Comparison of ENCODE assay signal across 10 cellular contexts in genomic region chr16:56477096-56477878, GRCh38. TPM values are rescaled to one million over a fixed set of nuclear protein-coding genes. Genes with fewer than 3 reads are reported as not detected.
A peak's percentile ranks its signal among the peaks of the same experiment; 100 is the strongest.
DNase-seq lines count a peak whose midpoint lies in the region; ATAC-seq, FAIRE-seq and TF ChIP-seq lines count a peak whose summit lies in the region.
"Had no signal": no experiment of that assay in that cellular context is flagged by ENCODE, and none has a peak within 500 bp of the region (broad histone marks: within the 10 kb centered on the region; RNA-seq: fewer than 3 reads in every experiment).

No MANE protein-coding gene starts in this region.

- no peaks in the 10 kb centered on the region for H3K9me3 ChIP-seq in osteoblast (ENCODE audit: low read depth, low read length)

- no peak for FAIRE-seq in bronchial epithelial cell (lab: Jason Lieb, UNC)

- no peaks in the 10 kb centered on the region for H3K9me3 Mint-ChIP-seq in effector memory CD8-positive, alpha-beta T cell

- H3K4me2 ChIP-seq in osteoblast (ENCODE audit: insufficient read depth, low read length) = peak overlapping the region; percentile 1
- H3K4me2 ChIP-seq: KMS-11 had no signal

- H3K36me3 Mint-ChIP-seq in effector memory CD8-positive, alpha-beta T cell (ENCODE audit: insufficient read depth) = peaks cover 76% of the 10 kb centered on the region

- H3K27me3 ChIP-seq in bronchial epithelial cell (ENCODE audit: control insufficient read depth, insufficient read depth, low read length) (no peaks in the 10 kb centered on the region), osteoblast (ENCODE audit: insufficient read depth, low read length) (no peaks in the 10 kb centered on the region)

- no peak overlapping the region for H3K27ac Mint-ChIP-seq in effector memory CD8-positive, alpha-beta T cell

- H2AFZ ChIP-seq in osteoblast (ENCODE audit: low read length) = no peak overlapping the region

- H3K4me3 Mint-ChIP-seq in effector memory CD8-positive, alpha-beta T cell = no peak overlapping the region

- TF ChIP-seq CTCF in bronchial epithelial cell (IDR thresholded peaks at IDR 0.05; ENCODE audit: insufficient read depth, low read length, severe bottlenecking) = no peak
- no peak for TF ChIP-seq CTCF in osteoblast (IDR thresholded peaks at IDR 0.05; ENCODE audit: extremely low read depth, low read depth, low read length)

- H3K36me3 ChIP-seq in bronchial epithelial cell (ENCODE audit: control insufficient read depth, insufficient read depth, low read length) (peaks cover 16% of the 10 kb centered on the region), osteoblast (ENCODE audit: insufficient read depth, low read length) (peaks cover 61% of the 10 kb centered on the region)

- H3K27me3 Mint-ChIP-seq in effector memory CD8-positive, alpha-beta T cell = no peaks in the 10 kb centered on the region

- H3K4me3 ChIP-seq in bronchial epithelial cell (ENCODE audit: low read depth, low read length) (no peak overlapping the region), osteoblast (ENCODE audit: insufficient read depth, low read length) (no peak overlapping the region)

- no peaks in the 10 kb centered on the region for H4K20me1 ChIP-seq in osteoblast (ENCODE audit: insufficient read depth, low read length)

- peaks cover 0 to 3% of the 10 kb centered on the region in 2 donors for H3K4me1 Mint-ChIP-seq in effector memory CD8-positive, alpha-beta T cell (ENCODE audit: low read depth in 2 of 2)

- H3K4me1 ChIP-seq in osteoblast (ENCODE audit: insufficient read depth, low read length) = peaks cover 18% of the 10 kb centered on the region

- ATAC-seq in GM18873 (IDR thresholded peaks at IDR 0.05; ENCODE audit: low FRiP score, unreplicated experiment) (no peak), HG03439 (IDR thresholded peaks at IDR 0.05; ENCODE audit: unreplicated experiment) (no peak)
- no peak for ATAC-seq in effector memory CD8-positive, alpha-beta T cell (replicated peaks)

- DNase-seq in EL (peak; percentile 87), NCI-H2227 treated with DMSO at 0.1 percent for 48 hours (lab: John Stamatoyannopoulos, UW) (peak; percentile 13), bronchial epithelial cell (ENCODE audit: low read depth) (peak; percentile 83), osteoblast (ENCODE audit: insufficient read length, low spot score, missing footprints) (peak; percentile 88)
- no peak for DNase-seq in effector memory CD8-positive, alpha-beta T cell
- no peak for DNase-seq in stimulated activated CD4-positive, alpha-beta T cell treated with anti-CD3 and anti-CD28 coated beads, Interleukin-1b, Interleukin-23, amount 100 ng/mL, for 48 hours
- DNase-seq: activated CD8-positive, alpha-beta memory T cell treated with anti-CD3 and anti-CD28 coated beads for 24 hours had no signal

- no peaks in the 10 kb centered on the region for H3K79me2 ChIP-seq in osteoblast (ENCODE audit: insufficient read depth, low read length)

- H3K27ac ChIP-seq in osteoblast (ENCODE audit: low read depth, low read length) = peak overlapping the region; percentile 41
- H3K27ac ChIP-seq: KMS-11 had no signal

RNA-seq across cellular contexts. Expression of gene OGFOD1, which starts 25.9 kb away (rescaled TPM):
- total RNA-seq in bronchial epithelial cell (30.0 and 63.5 TPM in 2 replicates), osteoblast (39.2 and 47.4 TPM in 2 replicates)

RNA-seq across cellular contexts. Expression of gene NUDT21, which starts 26.2 kb away (rescaled TPM):
- total RNA-seq in bronchial epithelial cell (41.5 and 45.8 TPM in 2 replicates), osteoblast (58.6 and 64.5 TPM in 2 replicates)

RNA-seq across cellular contexts. Expression of gene BBS2, which starts 42.5 kb away (rescaled TPM):
- total RNA-seq in bronchial epithelial cell (31.6 and 46.6 TPM in 2 replicates), osteoblast (62.2 and 77.5 TPM in 2 replicates)

RNA-seq across cellular contexts. Expression of gene AMFR, which starts 51.9 kb away (rescaled TPM):
- total RNA-seq in bronchial epithelial cell (224 and 319 TPM in 2 replicates), osteoblast (279 and 339 TPM in 2 replicates)

Comparison
In these comparisons a context has a peak if more than half of its experiments do, and no peak if none do; other contexts are left out.
1. DNase-seq: peak in EL (single experiment), NCI-H2227 treated with DMSO at 0.1 percent for 48 hours (single experiment), bronchial epithelial cell (single experiment) and osteoblast (single experiment); none in effector memory CD8-positive, alpha-beta T cell (0 of 3) and stimulated activated CD4-positive, alpha-beta T cell treated with anti-CD3 and anti-CD28 coated beads, Interleukin-1b, Interleukin-23, amount 100 ng/mL, for 48 hours (single experiment).